Comparison of ENCODE assay signal across 8 cellular contexts in the genomic region with DNA sequence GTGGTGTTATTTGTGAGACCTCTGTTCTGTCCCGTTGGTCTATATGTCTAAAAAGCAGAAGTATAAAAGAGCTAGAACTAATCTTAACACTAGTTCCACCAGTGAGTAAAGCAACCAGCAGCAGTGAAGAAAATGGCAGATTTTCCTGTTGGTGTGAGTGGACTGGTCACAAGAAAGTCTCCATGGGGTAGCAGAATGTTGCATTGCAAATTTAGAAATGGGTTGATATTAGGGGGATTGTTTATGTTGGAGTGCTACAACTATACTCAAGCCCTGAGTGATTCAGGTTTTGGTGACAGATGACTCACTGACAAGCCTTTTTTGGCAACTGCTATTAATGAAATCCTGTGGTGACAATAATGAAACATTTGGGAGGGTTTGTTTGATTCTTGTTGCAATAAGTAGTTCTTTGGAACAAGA. TPM values are rescaled to one million over a fixed set of nuclear protein-coding genes. Genes with fewer than 3 reads are reported as not detected.
DNase-seq lines count a peak whose midpoint lies in the region; ATAC-seq and TF ChIP-seq lines count a peak whose summit lies in the region.

No MANE protein-coding gene starts in this region.

- H3K4me1 ChIP-seq in BE2C = no peaks in the 10 kb centered on the region; the same call in 1 of the 2 replicates

- peak overlapping the region; percentile 45 for H3K4me2 ChIP-seq in SU-DHL-6 (ENCODE audit: low read depth, low read length, poor library complexity, severe bottlenecking)

- H3K4me3 ChIP-seq in SU-DHL-6 (ENCODE audit: insufficient read depth, low read length, poor library complexity, severe bottlenecking) = no peak overlapping the region
- H3K4me3 ChIP-seq in BE2C (ENCODE audit: low read depth, low read length) = no peak overlapping the region

- no peak overlapping the region for H3K9ac ChIP-seq in SU-DHL-6 (ENCODE audit: low read length)

- peak overlapping the region; percentile 58 for H3K27ac ChIP-seq in SU-DHL-6 (ENCODE audit: low read depth, low read length)

- H3F3A ChIP-seq in SU-DHL-6 (ENCODE audit: insufficient read depth) = peaks cover 16% of the 10 kb centered on the region; the same call in 1 of the 2 replicates

- no peak for TF ChIP-seq CTCF in SU-DHL-6 (IDR thresholded peaks at IDR 0.05; ENCODE audit: insufficient read depth, low read length, poor library complexity, severe bottlenecking)
- no peak for TF ChIP-seq CTCF in BE2C (IDR thresholded peaks at IDR 0.05; ENCODE audit: low read depth, low read length)

- H3K9me3 ChIP-seq in SU-DHL-6 (ENCODE audit: insufficient read depth, low read length) = no peaks in the 10 kb centered on the region
- H3K9me3 ChIP-seq in BE2C = no peaks in the 10 kb centered on the region

- ATAC-seq in left cardiac atrium (peak; percentile 34 to 60), Right ventricle myocardium superior (ENCODE audit: poor library complexity) (no peak), HG03108 (IDR thresholded peaks at IDR 0.05; ENCODE audit: unreplicated experiment) (peak; percentile 69), HG02970 (IDR thresholded peaks at IDR 0.05; ENCODE audit: low FRiP score, unreplicated experiment) (no peak)

- H3K9me2 ChIP-seq in SU-DHL-6 (replicated peaks; ENCODE audit: insufficient read depth, low read length) = no peaks in the 10 kb centered on the region

- intact Hi-C loops in left cardiac atrium (cut with DNase I) = loop anchor here in 1 of 2 donors (10.0 kb wide), 1 partner anchor 84 kb away; no protein-coding TSS in a partner anchor
- intact Hi-C loops in Right ventricle myocardium superior (cut with DNase I) = no loop called here

- no peak overlapping the region for H2AFZ ChIP-seq in SU-DHL-6 (ENCODE audit: low read depth, low read length, severe bottlenecking)

- H4K20me1 ChIP-seq in SU-DHL-6 (ENCODE audit: low read depth, low read length) = peaks cover 16% of the 10 kb centered on the region

- H3K36me3 ChIP-seq in SU-DHL-6 (ENCODE audit: low read length) (peaks cover 20% of the 10 kb centered on the region), BE2C (peaks cover 4% of the 10 kb centered on the region)

- H3K79me2 ChIP-seq in SU-DHL-6 (ENCODE audit: insufficient read depth, low read length) = peaks cover 98% of the 10 kb centered on the region

- DNase-seq in left cardiac atrium (no peak), Right ventricle myocardium superior (no peak), hepatic stellate cell (ENCODE audit: low spot score) (peak; percentile 28), NCI-H526 treated with DMSO at 0.1 percent for 48 hours (lab: John Stamatoyannopoulos, UW) (no peak), BE2C (no peak)

- H3K27me3 ChIP-seq in SU-DHL-6 (ENCODE audit: low read length) (no peaks in the 10 kb centered on the region), BE2C (no peaks in the 10 kb centered on the region)

RNA-seq across cellular contexts. Expression of gene AVL9, which starts 5.6 kb away (rescaled TPM):
- total RNA-seq in left cardiac atrium (10 to 100 TPM; 14.6 to 24.1 TPM), Right ventricle myocardium superior (13.8 TPM)
- polyA plus RNA-seq in BE2C (2012; ENCODE audit: insufficient read depth, insufficient read length, low read depth) = 12.4 TPM

RNA-seq across cellular contexts. Expression of gene LSM5, which starts 10.8 kb away (rescaled TPM):
- total RNA-seq in left cardiac atrium = 10 to 100 TPM; 36.4 to 44.3 TPM
- total RNA-seq in Right ventricle myocardium superior = 31.0 TPM
- 127 TPM for polyA plus RNA-seq in BE2C (2012; ENCODE audit: insufficient read depth, insufficient read length, low read depth)

Comparison
In these comparisons a context has a peak if more than half of its experiments do, and no peak if none do; other contexts are left out.
1. ATAC-seq: peak in left cardiac atrium (2 of 2) and HG03108 (single experiment); none in Right ventricle myocardium superior (single experiment) and HG02970 (single experiment).